ENCODE assay signal across 8 cellular contexts in genomic region chr11:76445122-76446084, GRCh38. TPM values are rescaled to one million over a fixed set of nuclear protein-coding genes. Genes with fewer than 3 reads are reported as not detected.
DNase-seq lines count a peak whose midpoint lies in the region; ATAC-seq and TF ChIP-seq lines count a peak whose summit lies in the region.

No MANE protein-coding gene starts in this region.

- no peaks in the 10 kb centered on the region for H3F3A ChIP-seq in neural cell (ENCODE audit: insufficient read depth, low read length, poor library complexity, severe bottlenecking)

- no peak for TF ChIP-seq RAD21 in neural cell (conservative IDR thresholded peaks at IDR 0.05)

- H3K27me3 Mint-ChIP-seq in stimulated activated naive CD8-positive, alpha-beta T cell treated with anti-CD3 and anti-CD28 coated beads, Interleukin-15, amount 100 ng/mL, for 72 hours, result no peaks in the 10 kb centered on the region

- no peaks in the 10 kb centered on the region for H3K9me3 Mint-ChIP-seq in stimulated activated naive CD8-positive, alpha-beta T cell treated with anti-CD3 and anti-CD28 coated beads, Interleukin-15, amount 100 ng/mL, for 72 hours

- peak overlapping the region; percentile 63 for H3K27ac ChIP-seq in RWPE2 (ENCODE audit: poor library complexity, severe bottlenecking)
- peak overlapping the region; percentile 97 for H3K27ac ChIP-seq in neural cell (ENCODE audit: low read length)

- H3K4me2 ChIP-seq in neural cell (ENCODE audit: low read length), result peak overlapping the region; percentile 53

- ATAC-seq in GM21723 (IDR thresholded peaks at IDR 0.05; ENCODE audit: unreplicated experiment) (peak; percentile 35), RWPE2 (ENCODE audit: low read depth) (peak; percentile 72)
- peak; percentile 37 for ATAC-seq in stimulated activated naive CD8-positive, alpha-beta T cell treated with anti-CD3 and anti-CD28 coated beads, Interleukin-15, amount 100 ng/mL, for 72 hours

- peak overlapping the region; percentile 98 for H3K9ac ChIP-seq in neural cell (ENCODE audit: low read length)

- peaks cover 39% of the 10 kb centered on the region for H3K4me1 Mint-ChIP-seq in stimulated activated naive CD8-positive, alpha-beta T cell treated with anti-CD3 and anti-CD28 coated beads, Interleukin-15, amount 100 ng/mL, for 72 hours

- TF ChIP-seq CTCF in RWPE2 (IDR thresholded peaks at IDR 0.05; ENCODE audit: poor library complexity, severe bottlenecking) (no peak), foreskin fibroblast (IDR thresholded peaks at IDR 0.05; ENCODE audit: low read depth, low read length) (peak; percentile 20), neural cell (IDR thresholded peaks at IDR 0.05; ENCODE audit: poor library complexity, severe bottlenecking) (peak; percentile 60)

- H3K36me3 ChIP-seq in RWPE2 (ENCODE audit: low read depth) (peaks cover 28% of the 10 kb centered on the region), neural cell (ENCODE audit: insufficient read depth, low read length) (peaks cover 4% of the 10 kb centered on the region)

- peak overlapping the region; percentile 81 for H3K4me3 ChIP-seq in RWPE2 (ENCODE audit: severe bottlenecking)
- peak overlapping the region; percentile 91 to 99 for H3K4me3 ChIP-seq in foreskin fibroblast (ENCODE audit: low read depth in 1 of 2, low read length in 2 of 2)
- peak overlapping the region; percentile 84 for H3K4me3 ChIP-seq in neural cell (ENCODE audit: low read length)

- TF ChIP-seq EP300 in neural cell (conservative IDR thresholded peaks at IDR 0.05; ENCODE audit: poor library complexity, severe bottlenecking), result peak; percentile 18

- H3K9me2 ChIP-seq in neural cell (ENCODE audit: insufficient read depth, low read length), result no peaks in the 10 kb centered on the region

- H3K27me3 ChIP-seq in RWPE2 (ENCODE audit: insufficient read depth, poor library complexity, severe bottlenecking) (no peaks in the 10 kb centered on the region), neural cell (ENCODE audit: insufficient read depth, low read depth, low read length) (no peaks in the 10 kb centered on the region)

- peak overlapping the region; percentile 88 for H2AFZ ChIP-seq in neural cell (ENCODE audit: low read depth, low read length)

- peak; percentile 21 for DNase-seq in DMS153 (lab: John Stamatoyannopoulos, UW)
- DNase-seq in Kasumi-1 (lab: John Stamatoyannopoulos, UW), result peak; percentile 86
- DNase-seq in RWPE2 (ENCODE audit: low spot score), result peak; percentile 82
- peak; percentile 27 for DNase-seq in activated gamma-delta T cell treated with Interleukin-2 at 50 U/mL for 16 hours
- DNase-seq in foreskin fibroblast, result peak; percentile 80 to 91
- DNase-seq in stimulated activated naive CD8-positive, alpha-beta T cell treated with anti-CD3 and anti-CD28 coated beads, Interleukin-15, amount 100 ng/mL, for 72 hours, result peak in 1 of 2 donors; percentile 41

- H3K4me1 ChIP-seq in RWPE2 (ENCODE audit: insufficient read depth, poor library complexity, severe bottlenecking), result peaks cover 3% of the 10 kb centered on the region

- peak overlapping the region; percentile 98 to 99 for H3K27ac Mint-ChIP-seq in stimulated activated naive CD8-positive, alpha-beta T cell treated with anti-CD3 and anti-CD28 coated beads, Interleukin-15, amount 100 ng/mL, for 72 hours

- H3K79me2 ChIP-seq in neural cell (replicated peaks; ENCODE audit: insufficient read depth, low read length), result peaks cover 44% of the 10 kb centered on the region

- no peaks in the 10 kb centered on the region for H4K20me1 ChIP-seq in neural cell (ENCODE audit: insufficient read depth)

- no peaks in the 10 kb centered on the region for H3K9me3 ChIP-seq in RWPE2 (ENCODE audit: severe bottlenecking)
- no peaks in the 10 kb centered on the region for H3K9me3 ChIP-seq in neural cell (ENCODE audit: low read length)

- H3K4me3 Mint-ChIP-seq in stimulated activated naive CD8-positive, alpha-beta T cell treated with anti-CD3 and anti-CD28 coated beads, Interleukin-15, amount 100 ng/mL, for 72 hours, result peak overlapping the region; percentile 94 to 99

TF ChIP-seq in neural cell, 6 proteins besides CTCF, POLR2A, EP300 and RAD21:
- TF ChIP-seq EZH2 (IDR thresholded peaks at IDR 0.05; ENCODE audit: borderline replicate concordance, insufficient read depth, low read length, poor library complexity, severe bottlenecking) (no peak), MXI1 (conservative IDR thresholded peaks at IDR 0.05; ENCODE audit: poor library complexity, severe bottlenecking) (peak; percentile 55), REST (IDR thresholded peaks at IDR 0.05; ENCODE audit: borderline replicate concordance) (peak; percentile 42), POLR2AphosphoS5 (IDR thresholded peaks at IDR 0.05) (peak; percentile 77), SMC3 (conservative IDR thresholded peaks at IDR 0.05; ENCODE audit: poor library complexity) (peak; percentile 48), TAF1 (IDR thresholded peaks at IDR 0.05; ENCODE audit: low read depth) (no peak)
TF ChIP-seq in neural cell: peak in this region for 4.

RNA-seq across cellular contexts. Expression of gene EMSY, which starts 0.6 kb away (rescaled TPM):
- polyA plus RNA-seq in neural cell, result 24.9 and 25.0 TPM in 2 replicates
- 63.1 and 78.8 TPM in 2 replicates for polyA minus RNA-seq in neural cell
